2 cellular contexts compared by ENCODE assay signal in the genomic region with DNA sequence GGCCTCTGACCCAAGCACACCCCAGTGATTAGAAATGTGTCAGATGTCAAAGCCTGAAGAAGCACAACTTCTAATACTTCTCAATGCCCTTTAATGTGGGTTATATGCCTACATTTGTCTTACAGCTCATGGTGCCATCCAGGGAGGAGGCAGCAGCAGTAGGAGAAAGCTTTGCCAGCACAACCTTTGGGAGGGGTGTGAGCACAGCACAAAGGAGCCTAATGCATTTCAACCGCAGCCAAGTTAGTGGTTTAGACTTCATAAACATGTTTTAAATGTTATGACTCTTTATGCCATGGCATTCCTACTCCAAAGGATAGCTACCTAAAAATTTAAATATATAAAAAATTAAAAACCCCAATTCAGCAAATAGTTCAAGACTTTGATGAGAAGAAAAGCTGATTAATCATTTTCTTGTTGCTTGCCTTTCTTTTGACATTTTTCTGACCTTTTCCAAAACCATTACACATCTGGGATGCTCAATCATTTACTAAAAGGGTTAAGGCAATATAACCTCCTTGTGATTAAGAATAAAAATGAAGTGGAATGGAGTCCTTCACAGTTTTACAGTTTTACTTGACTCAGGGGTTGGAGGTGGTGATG.
TF ChIP-seq lines count a peak whose summit lies in the region.

No MANE protein-coding gene starts in this region.

TF ChIP-seq in GM23338, 12 proteins besides CTCF, POLR2A, EP300 and RAD21:
- TF ChIP-seq ZNF331 (CRISPR knock-in tag; IDR thresholded peaks at IDR 0.05; ENCODE audit: low read depth) = no peak
- TF ChIP-seq EZH2phosphoT487 (IDR thresholded peaks at IDR 0.05; ENCODE audit: unreplicated experiment) = no peak
- no peak for TF ChIP-seq ZNF462 (CRISPR knock-in tag; IDR thresholded peaks at IDR 0.05)

TF ChIP-seq in SK-N-SH, 30 proteins besides CTCF, POLR2A, EP300 and RAD21:
- no peak for TF ChIP-seq REST (IDR thresholded peaks at IDR 0.05; ENCODE audit: low read depth, low read length)
- TF ChIP-seq TAF1 (IDR thresholded peaks at IDR 0.05; ENCODE audit: borderline replicate concordance, low read depth, low read length) = no peak
- TF ChIP-seq TCF12 (IDR thresholded peaks at IDR 0.05) = no peak
- no peak for TF ChIP-seq RFX5 (IDR thresholded peaks at IDR 0.05; ENCODE audit: low read length)
- TF ChIP-seq JUND (IDR thresholded peaks at IDR 0.05) = no peak
- TF ChIP-seq POLR2AphosphoS5 (IDR thresholded peaks at IDR 0.05; ENCODE audit: low read depth, low read length) = no peak
- TF ChIP-seq NRF1 (IDR thresholded peaks at IDR 0.05; ENCODE audit: low read depth, low read length) = no peak
- no peak for TF ChIP-seq MEF2A (IDR thresholded peaks at IDR 0.05; ENCODE audit: borderline replicate concordance, low read depth)
- no peak for TF ChIP-seq RCOR1 (IDR thresholded peaks at IDR 0.05; ENCODE audit: low read length)
- TF ChIP-seq EZH2phosphoT487 (IDR thresholded peaks at IDR 0.05; ENCODE audit: borderline replicate concordance, low read depth) = no peak
- no peak for TF ChIP-seq ELF1 (IDR thresholded peaks at IDR 0.05)
- TF ChIP-seq USF1 (IDR thresholded peaks at IDR 0.05; ENCODE audit: borderline replicate concordance, low read depth) = no peak
- no peak for TF ChIP-seq GABPA (IDR thresholded peaks at IDR 0.05; ENCODE audit: low read depth)
